ENCODE assay signal across 9 cellular contexts in genomic region chr5:66958984-66959641, GRCh38.
DNase-seq lines count a peak whose midpoint lies in the region; ATAC-seq, FAIRE-seq and TF ChIP-seq lines count a peak whose summit lies in the region.
"Had no signal": no experiment of that assay in that cellular context is flagged by ENCODE, and none has a peak within 500 bp of the region (broad histone marks: within the 10 kb centered on the region; RNA-seq: fewer than 3 reads in every experiment).

No MANE protein-coding gene starts in this region.

- H3K4me1 Mint-ChIP-seq in T-helper 2 cell treated with Interferon-gamma antibody and Interleukin-4, amounts not matched to agents 5 μg/mL and 100 μg/mL, for 36 hours (ENCODE audit: low read depth), result no peaks in the 10 kb centered on the region

- H3K36me3 Mint-ChIP-seq in T-helper 2 cell treated with Interferon-gamma antibody and Interleukin-4, amounts not matched to agents 5 μg/mL and 100 μg/mL, for 36 hours (ENCODE audit: low read depth), result no peaks in the 10 kb centered on the region

- peaks cover 7% of the 10 kb centered on the region for H3K27me3 Mint-ChIP-seq in T-helper 2 cell treated with Interferon-gamma antibody and Interleukin-4, amounts not matched to agents 5 μg/mL and 100 μg/mL, for 36 hours (ENCODE audit: low read depth)

- peak overlapping the region; percentile 83 for H3K14ac ChIP-seq in IMR-90 (replicated peaks; ENCODE audit: low read depth, low read length)

- dilution Hi-C loops in IMR-90 (cut with HindIII; ENCODE audit: low sequenced_read_pairs, unreplicated experiment), result no loop called here

- no peak overlapping the region for H3K27ac Mint-ChIP-seq in T-helper 2 cell treated with Interferon-gamma antibody and Interleukin-4, amounts not matched to agents 5 μg/mL and 100 μg/mL, for 36 hours

- H3K4me3 ChIP-seq in IMR-90 (ENCODE audit: insufficient read depth, low read depth, low read length) (peak overlapping the region; percentile 51), HepG2 (replicated peaks in 1 of 3; ENCODE audit: insufficient read depth in 1 of 3, low read depth in 2 of 3, low read length in 3 of 3) (no peak overlapping the region), suprapubic skin (peak overlapping the region; percentile 39)

- peak overlapping the region; percentile 65; the same call in 2 of the 3 replicates for H2BK15ac ChIP-seq in IMR-90 (ENCODE audit: low read depth, low read length)

- peak overlapping the region; percentile 91 for H2BK120ac ChIP-seq in IMR-90 (ENCODE audit: low read depth, low read length)

- no peak for TF ChIP-seq RAD21 in IMR-90 (IDR thresholded peaks at IDR 0.05; ENCODE audit: low read length)
- TF ChIP-seq RAD21 in HepG2 (CRISPR knock-in tag; IDR thresholded peaks at IDR 0.05), result no peak

- ATAC-seq in IMR-90 (ENCODE audit: low read depth) (peak; percentile 62), HepG2 (peak; percentile 50)

- H2AK9ac ChIP-seq in IMR-90 (replicated peaks; ENCODE audit: low read depth, low read length, poor library complexity), result peak overlapping the region; percentile 46

- H3K4me3 Mint-ChIP-seq in T-helper 2 cell treated with Interferon-gamma antibody and Interleukin-4, amounts not matched to agents 5 μg/mL and 100 μg/mL, for 36 hours, result no peak overlapping the region

- H3K27ac ChIP-seq in IMR-90 (ENCODE audit: insufficient read depth, low read length) (peak overlapping the region; percentile 81), cingulate gyrus (ENCODE audit: low read depth, low read length) (peak overlapping the region; percentile 71), HepG2 (ENCODE audit: extremely low read length, insufficient read depth, low read length) (no peak overlapping the region), suprapubic skin (peak overlapping the region; percentile 38)

- H3K79me1 ChIP-seq in IMR-90 (ENCODE audit: low read depth in 1 of 2, low read length in 2 of 2), result peaks cover 4 to 6% of the 10 kb centered on the region in 2 experiments; a peak in 2 of 4 replicates

- H3K56ac ChIP-seq in IMR-90 (ENCODE audit: extremely low read depth, insufficient read depth, low read length), result peak overlapping the region; percentile 82

- no peaks in the 10 kb centered on the region for H3K27me3 ChIP-seq in IMR-90 (ENCODE audit: control insufficient read depth, insufficient read depth, low read length)
- H3K27me3 ChIP-seq in HepG2 (ENCODE audit: control insufficient read depth in 1 of 2, insufficient read depth in 2 of 2, low read length in 2 of 2), result no peaks in the 10 kb centered on the region; a peak in 2 of 5 replicates
- no peaks in the 10 kb centered on the region for H3K27me3 ChIP-seq in suprapubic skin

- peak; percentile 80 for DNase-seq in IMR-90
- DNase-seq in HepG2 (ENCODE audit: low spot score), result no peak
- DNase-seq in suprapubic skin (ENCODE audit: low spot score in 2 of 2), result peak in 1 of 2 donors; percentile 62
- no peak for DNase-seq in T-helper 2 cell treated with Interferon-gamma antibody and Interleukin-4, amounts not matched to agents 5 μg/mL and 100 μg/mL, for 36 hours (ENCODE audit: low spot score)
- no peak for DNase-seq in KBM-7
- DNase-seq in CD1c-positive myeloid dendritic cell (ENCODE audit: extremely low spot score), result no peak
- DNase-seq in SKM-1 (lab: John Stamatoyannopoulos, UW; ENCODE audit: unreplicated experiment), result no peak
- DNase-seq: activated CD4-positive, alpha-beta T cell treated with anti-CD3 and anti-CD28 coated beads for 4 hours had no signal

- H4K8ac ChIP-seq in IMR-90 (ENCODE audit: low read depth in 2 of 2, low read length in 2 of 2), result peak overlapping the region; percentile 17 to 75

- H3K9me3 Mint-ChIP-seq in T-helper 2 cell treated with Interferon-gamma antibody and Interleukin-4, amounts not matched to agents 5 μg/mL and 100 μg/mL, for 36 hours, result no peaks in the 10 kb centered on the region

- peak overlapping the region; percentile 91 for H2BK5ac ChIP-seq in IMR-90 (ENCODE audit: low read depth, low read length, poor library complexity, severe bottlenecking)

- peak overlapping the region; percentile 93 for H3K4ac ChIP-seq in IMR-90 (ENCODE audit: low read depth, low read length)

- H3K36me3 ChIP-seq in IMR-90 (ENCODE audit: control insufficient read depth, insufficient read depth, low read length), result no peaks in the 10 kb centered on the region
- H3K36me3 ChIP-seq in HepG2 (replicated peaks in 1 of 2; ENCODE audit: control insufficient read depth in 1 of 2, insufficient read depth in 2 of 2, low read length in 2 of 2), result no peaks in the 10 kb centered on the region
- H3K36me3 ChIP-seq in suprapubic skin, result no peaks in the 10 kb centered on the region

- POLR2A ChIA-PET in IMR-90 (lab: Charles Lee; ENCODE audit: unreplicated experiment) (interaction anchor here (0.6 kb wide), 2 partner anchors 22 to 192 kb away, joined by 4 to 5 read pairs; no protein-coding TSS in a partner anchor), HepG2 (lab: Yijun Ruan, JAX) (no interaction called here)

- H3K18ac ChIP-seq in IMR-90 (ENCODE audit: low read depth, low read length), result peak overlapping the region; percentile 98

- TSS peak; percentile 48 for BruUV-seq in IMR-90 (replicated peaks; lab: Mats Ljungman, UMichigan)
- no TSS peak for BruUV-seq in HepG2 (replicated peaks; lab: Mats Ljungman, UMichigan)

- H3K79me2 ChIP-seq in HepG2 (ENCODE audit: insufficient read depth, low read length), result no peaks in the 10 kb centered on the region

- no peak for FAIRE-seq in HepG2 (lab: Jason Lieb, UNC)

- peak overlapping the region; percentile 87 for H2AFZ ChIP-seq in IMR-90 (replicated peaks; ENCODE audit: low read length, poor library complexity)
- no peak overlapping the region for H2AFZ ChIP-seq in HepG2 (ENCODE audit: low read length)

- TF ChIP-seq EP300 in HepG2 (IDR thresholded peaks at IDR 0.05; ENCODE audit: low read depth in 2 of 2, low read length in 2 of 2) (no peak), HepG2 (CRISPR knock-in tag; IDR thresholded peaks at IDR 0.05; ENCODE audit: borderline replicate concordance) (no peak), suprapubic skin (IDR thresholded peaks at IDR 0.05) (no peak)

- H3K9ac ChIP-seq in IMR-90 (ENCODE audit: low read depth, low read length), result peak overlapping the region; percentile 56
- H3K9ac ChIP-seq in HepG2 (ENCODE audit: insufficient read depth, low read depth, low read length), result no peak overlapping the region

- H3K9me1 ChIP-seq in IMR-90 (ENCODE audit: insufficient read depth, low read length), result peaks cover 3% of the 10 kb centered on the region

- H4K5ac ChIP-seq in IMR-90 (ENCODE audit: low read depth, low read length), result peak overlapping the region; percentile 48

- no peak for TF ChIP-seq POLR2A in IMR-90 (IDR thresholded peaks at IDR 0.05; ENCODE audit: low read depth, low read length)
- no peak for TF ChIP-seq POLR2A in HepG2 (IDR thresholded peaks at IDR 0.05; ENCODE audit: insufficient read depth in 1 of 2, low read depth in 2 of 2, low read length in 2 of 2)
- no peak for TF ChIP-seq POLR2A in suprapubic skin (IDR thresholded peaks at IDR 0.05)

- H3K23ac ChIP-seq in IMR-90 (ENCODE audit: low read depth, low read length), result peak overlapping the region; percentile 88

- CTCF ChIA-PET in IMR-90 (lab: Yijun Ruan, JAX) (interaction anchor here (0.6 to 2.1 kb wide), 7 partner anchors 14 to 1197 kb away, joined by 3 to 9 read pairs (median 5); no protein-coding TSS in a partner anchor), HepG2 (lab: Yijun Ruan, JAX; ENCODE audit: low intra/inter-chr PET ratio, low total read pairs) (no interaction called here)

- in situ Hi-C loops in IMR-90 (cut with MboI; ENCODE audit: low sequenced_read_pairs), result no loop called here
- in situ Hi-C loops in HepG2 (cut with HindIII; ENCODE audit: extremely low pct_ligation_motif_present, low pct_unique_long_range_greater_than_20kb), result no loop called here
- in situ Hi-C loops in KBM-7 (cut with MboI; ENCODE audit: low pct_unique_long_range_greater_than_20kb, low sequenced_read_pairs), result no loop called here

- H3K4me2 ChIP-seq in IMR-90 (ENCODE audit: low read depth, low read length) (peak overlapping the region; percentile 73), HepG2 (ENCODE audit: low read depth, low read length) (peak overlapping the region; percentile 28; the same call in 1 of the 2 replicates)

- 0% methylated on average over 2 of the region's 11 CpGs; no CpG with 5 or more reads in 1 of the 2 experiments for WGBS in IMR-90 (ENCODE audit: extremely low coverage in 2 of 2, insufficient read length in 1 of 2), 2 experiments
- WGBS in HepG2 (ENCODE audit: low lambda C conversion rate), result 4% methylated on average over 10 of the region's 11 CpGs
- 24% methylated on average over 11 of the region's 11 CpGs for WGBS in suprapubic skin

- intact Hi-C loops in IMR-90 (cut with micrococcal nuclease), result loop anchor here (1.0 to 2.0 kb wide), 3 partner anchors 46 to 250 kb away; no protein-coding TSS in a partner anchor
- intact Hi-C loops in HepG2 (cut with micrococcal nuclease; ENCODE audit: unreplicated experiment), result no loop called here

- no peaks in the 10 kb centered on the region for H4K20me1 ChIP-seq in IMR-90 (ENCODE audit: insufficient read depth, low read length)
- no peaks in the 10 kb centered on the region for H4K20me1 ChIP-seq in HepG2 (ENCODE audit: insufficient read depth, low read length)

- H3K9me3 ChIP-seq in IMR-90 (ENCODE audit: control insufficient read depth, insufficient read depth, low read length) (no peaks in the 10 kb centered on the region), HepG2 (ENCODE audit: low read length) (no peaks in the 10 kb centered on the region), suprapubic skin (no peaks in the 10 kb centered on the region)

- H3K4me1 ChIP-seq in IMR-90 (ENCODE audit: control insufficient read depth, insufficient read depth, low read length), result peaks cover 8% of the 10 kb centered on the region
- peaks cover 25% of the 10 kb centered on the region for H3K4me1 ChIP-seq in HepG2 (ENCODE audit: insufficient read depth, low read length)
- H3K4me1 ChIP-seq in suprapubic skin, result peaks cover 22% of the 10 kb centered on the region

- H2BK20ac ChIP-seq in IMR-90 (ENCODE audit: low read depth, low read length), result peak overlapping the region; percentile 65

- peak overlapping the region; percentile 20; the same call in 1 of the 2 replicates for H2AK5ac ChIP-seq in IMR-90 (ENCODE audit: low read depth, low read length)

- H4K91ac ChIP-seq in IMR-90 (ENCODE audit: insufficient read depth, low read depth, low read length), result peak overlapping the region; percentile 84

- TF ChIP-seq CTCF in IMR-90 (conservative IDR thresholded peaks at IDR 0.05; ENCODE audit: low read depth, low read length), result no peak
- no peak for TF ChIP-seq CTCF in HepG2 (CRISPR knock-in tag; IDR thresholded peaks at IDR 0.05)
- TF ChIP-seq CTCF in suprapubic skin (IDR thresholded peaks at IDR 0.05), result no peak

TF ChIP-seq in IMR-90, 13 proteins besides CTCF, POLR2A, EP300 and RAD21:
- peak; percentile 73 for TF ChIP-seq CEBPB (IDR thresholded peaks at IDR 0.05; ENCODE audit: low read depth, low read length)
- TF ChIP-seq FOS (IDR thresholded peaks at IDR 0.05; ENCODE audit: low read depth, low read length), result peak; percentile 34; the same call in 1 of the 2 replicates
- TF ChIP-seq BHLHE40 (IDR thresholded peaks at IDR 0.05; ENCODE audit: low read depth, low read length), result no peak

TF ChIP-seq in HepG2, 621 proteins besides CTCF, POLR2A, EP300 and RAD21 (continues in another document):
- no peak for TF ChIP-seq ZNF546 (CRISPR knock-in tag; conservative IDR thresholded peaks at IDR 0.05)
- no peak for TF ChIP-seq ZNF674 (CRISPR knock-in tag; IDR thresholded peaks at IDR 0.05; ENCODE audit: low read depth)

Comparison
In these comparisons a context has a peak if more than half of its experiments do, and no peak if none do; other contexts are left out.
1. H3K4me3 ChIP-seq: peak in IMR-90 (single experiment) and suprapubic skin (single experiment); none in HepG2 (0 of 3).